1 cellular context compared by ENCODE assay signal in the genomic region with DNA sequence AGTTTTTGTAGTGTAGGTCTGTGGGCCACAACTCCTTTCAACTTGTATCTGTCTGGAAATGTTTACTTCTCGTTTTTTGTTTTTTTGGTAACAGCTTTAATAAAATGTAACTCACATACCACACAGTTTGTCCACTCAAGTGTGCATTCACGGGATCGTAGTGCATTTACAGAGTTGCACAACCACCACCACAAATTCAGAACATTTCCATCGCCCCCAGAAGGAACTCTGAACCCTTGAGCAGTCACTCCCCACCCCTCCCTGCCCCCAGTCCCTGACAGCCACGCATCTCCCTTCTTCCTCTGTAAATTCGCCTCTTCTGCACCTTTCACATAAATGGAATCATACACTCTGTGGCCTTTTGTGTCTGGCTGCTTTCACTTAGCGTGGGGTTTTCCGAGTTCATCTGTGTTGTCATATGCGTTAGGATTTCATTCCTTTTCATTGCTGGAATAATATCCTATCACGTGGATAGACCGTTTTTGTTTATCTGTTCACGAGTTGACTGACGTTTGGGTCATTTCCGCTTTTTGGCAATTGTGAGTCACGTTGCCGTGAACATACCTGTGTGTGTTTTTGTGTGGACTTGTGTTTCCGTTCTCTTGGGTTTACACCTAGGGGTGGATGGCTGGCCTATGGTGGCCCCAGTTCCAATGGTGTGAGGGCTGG.
TF ChIP-seq lines count a peak whose summit lies in the region.

No MANE protein-coding gene starts in this region.

TF ChIP-seq in K562, 482 proteins besides CTCF, POLR2A, EP300 and RAD21 (continued from another document):
- no peak for TF ChIP-seq TCF7 (IDR thresholded peaks at IDR 0.05; ENCODE audit: borderline replicate concordance)
- TF ChIP-seq, protein P1, sequence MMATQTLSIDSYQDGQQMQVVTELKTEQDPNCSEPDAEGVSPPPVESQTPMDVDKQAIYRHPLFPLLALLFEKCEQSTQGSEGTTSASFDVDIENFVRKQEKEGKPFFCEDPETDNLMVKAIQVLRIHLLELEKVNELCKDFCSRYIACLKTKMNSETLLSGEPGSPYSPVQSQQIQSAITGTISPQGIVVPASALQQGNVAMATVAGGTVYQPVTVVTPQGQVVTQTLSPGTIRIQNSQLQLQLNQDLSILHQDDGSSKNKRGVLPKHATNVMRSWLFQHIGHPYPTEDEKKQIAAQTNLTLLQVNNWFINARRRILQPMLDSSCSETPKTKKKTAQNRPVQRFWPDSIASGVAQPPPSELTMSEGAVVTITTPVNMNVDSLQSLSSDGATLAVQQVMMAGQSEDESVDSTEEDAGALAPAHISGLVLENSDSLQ (IDR thresholded peaks at IDR 0.05): peak; percentile 74
- no peak for TF ChIP-seq ZBTB8A (IDR thresholded peaks at IDR 0.05; ENCODE audit: partially characterized antibody)
- TF ChIP-seq L3MBTL2 (IDR thresholded peaks at IDR 0.05): peak; percentile 40; the same call in 1 of the 2 replicates
- no peak for TF ChIP-seq ZNF174 (CRISPR knock-in tag; IDR thresholded peaks at IDR 0.05)
- TF ChIP-seq GABPA (tag; conservative IDR thresholded peaks at IDR 0.05; ENCODE audit: low read depth): peak; percentile 50
- no peak for TF ChIP-seq ZNF830 (CRISPR knock-in tag; IDR thresholded peaks at IDR 0.05)
- peak; percentile 57; the same call in 1 of the 2 replicates for TF ChIP-seq SPI1 (IDR thresholded peaks at IDR 0.05; ENCODE audit: borderline replicate concordance, low read depth, low read length)
- TF ChIP-seq SMARCC2 (IDR thresholded peaks at IDR 0.05; ENCODE audit: low read depth): no peak
- TF ChIP-seq LCOR (CRISPR knock-in tag; IDR thresholded peaks at IDR 0.05): no peak
- TF ChIP-seq, protein P2, sequence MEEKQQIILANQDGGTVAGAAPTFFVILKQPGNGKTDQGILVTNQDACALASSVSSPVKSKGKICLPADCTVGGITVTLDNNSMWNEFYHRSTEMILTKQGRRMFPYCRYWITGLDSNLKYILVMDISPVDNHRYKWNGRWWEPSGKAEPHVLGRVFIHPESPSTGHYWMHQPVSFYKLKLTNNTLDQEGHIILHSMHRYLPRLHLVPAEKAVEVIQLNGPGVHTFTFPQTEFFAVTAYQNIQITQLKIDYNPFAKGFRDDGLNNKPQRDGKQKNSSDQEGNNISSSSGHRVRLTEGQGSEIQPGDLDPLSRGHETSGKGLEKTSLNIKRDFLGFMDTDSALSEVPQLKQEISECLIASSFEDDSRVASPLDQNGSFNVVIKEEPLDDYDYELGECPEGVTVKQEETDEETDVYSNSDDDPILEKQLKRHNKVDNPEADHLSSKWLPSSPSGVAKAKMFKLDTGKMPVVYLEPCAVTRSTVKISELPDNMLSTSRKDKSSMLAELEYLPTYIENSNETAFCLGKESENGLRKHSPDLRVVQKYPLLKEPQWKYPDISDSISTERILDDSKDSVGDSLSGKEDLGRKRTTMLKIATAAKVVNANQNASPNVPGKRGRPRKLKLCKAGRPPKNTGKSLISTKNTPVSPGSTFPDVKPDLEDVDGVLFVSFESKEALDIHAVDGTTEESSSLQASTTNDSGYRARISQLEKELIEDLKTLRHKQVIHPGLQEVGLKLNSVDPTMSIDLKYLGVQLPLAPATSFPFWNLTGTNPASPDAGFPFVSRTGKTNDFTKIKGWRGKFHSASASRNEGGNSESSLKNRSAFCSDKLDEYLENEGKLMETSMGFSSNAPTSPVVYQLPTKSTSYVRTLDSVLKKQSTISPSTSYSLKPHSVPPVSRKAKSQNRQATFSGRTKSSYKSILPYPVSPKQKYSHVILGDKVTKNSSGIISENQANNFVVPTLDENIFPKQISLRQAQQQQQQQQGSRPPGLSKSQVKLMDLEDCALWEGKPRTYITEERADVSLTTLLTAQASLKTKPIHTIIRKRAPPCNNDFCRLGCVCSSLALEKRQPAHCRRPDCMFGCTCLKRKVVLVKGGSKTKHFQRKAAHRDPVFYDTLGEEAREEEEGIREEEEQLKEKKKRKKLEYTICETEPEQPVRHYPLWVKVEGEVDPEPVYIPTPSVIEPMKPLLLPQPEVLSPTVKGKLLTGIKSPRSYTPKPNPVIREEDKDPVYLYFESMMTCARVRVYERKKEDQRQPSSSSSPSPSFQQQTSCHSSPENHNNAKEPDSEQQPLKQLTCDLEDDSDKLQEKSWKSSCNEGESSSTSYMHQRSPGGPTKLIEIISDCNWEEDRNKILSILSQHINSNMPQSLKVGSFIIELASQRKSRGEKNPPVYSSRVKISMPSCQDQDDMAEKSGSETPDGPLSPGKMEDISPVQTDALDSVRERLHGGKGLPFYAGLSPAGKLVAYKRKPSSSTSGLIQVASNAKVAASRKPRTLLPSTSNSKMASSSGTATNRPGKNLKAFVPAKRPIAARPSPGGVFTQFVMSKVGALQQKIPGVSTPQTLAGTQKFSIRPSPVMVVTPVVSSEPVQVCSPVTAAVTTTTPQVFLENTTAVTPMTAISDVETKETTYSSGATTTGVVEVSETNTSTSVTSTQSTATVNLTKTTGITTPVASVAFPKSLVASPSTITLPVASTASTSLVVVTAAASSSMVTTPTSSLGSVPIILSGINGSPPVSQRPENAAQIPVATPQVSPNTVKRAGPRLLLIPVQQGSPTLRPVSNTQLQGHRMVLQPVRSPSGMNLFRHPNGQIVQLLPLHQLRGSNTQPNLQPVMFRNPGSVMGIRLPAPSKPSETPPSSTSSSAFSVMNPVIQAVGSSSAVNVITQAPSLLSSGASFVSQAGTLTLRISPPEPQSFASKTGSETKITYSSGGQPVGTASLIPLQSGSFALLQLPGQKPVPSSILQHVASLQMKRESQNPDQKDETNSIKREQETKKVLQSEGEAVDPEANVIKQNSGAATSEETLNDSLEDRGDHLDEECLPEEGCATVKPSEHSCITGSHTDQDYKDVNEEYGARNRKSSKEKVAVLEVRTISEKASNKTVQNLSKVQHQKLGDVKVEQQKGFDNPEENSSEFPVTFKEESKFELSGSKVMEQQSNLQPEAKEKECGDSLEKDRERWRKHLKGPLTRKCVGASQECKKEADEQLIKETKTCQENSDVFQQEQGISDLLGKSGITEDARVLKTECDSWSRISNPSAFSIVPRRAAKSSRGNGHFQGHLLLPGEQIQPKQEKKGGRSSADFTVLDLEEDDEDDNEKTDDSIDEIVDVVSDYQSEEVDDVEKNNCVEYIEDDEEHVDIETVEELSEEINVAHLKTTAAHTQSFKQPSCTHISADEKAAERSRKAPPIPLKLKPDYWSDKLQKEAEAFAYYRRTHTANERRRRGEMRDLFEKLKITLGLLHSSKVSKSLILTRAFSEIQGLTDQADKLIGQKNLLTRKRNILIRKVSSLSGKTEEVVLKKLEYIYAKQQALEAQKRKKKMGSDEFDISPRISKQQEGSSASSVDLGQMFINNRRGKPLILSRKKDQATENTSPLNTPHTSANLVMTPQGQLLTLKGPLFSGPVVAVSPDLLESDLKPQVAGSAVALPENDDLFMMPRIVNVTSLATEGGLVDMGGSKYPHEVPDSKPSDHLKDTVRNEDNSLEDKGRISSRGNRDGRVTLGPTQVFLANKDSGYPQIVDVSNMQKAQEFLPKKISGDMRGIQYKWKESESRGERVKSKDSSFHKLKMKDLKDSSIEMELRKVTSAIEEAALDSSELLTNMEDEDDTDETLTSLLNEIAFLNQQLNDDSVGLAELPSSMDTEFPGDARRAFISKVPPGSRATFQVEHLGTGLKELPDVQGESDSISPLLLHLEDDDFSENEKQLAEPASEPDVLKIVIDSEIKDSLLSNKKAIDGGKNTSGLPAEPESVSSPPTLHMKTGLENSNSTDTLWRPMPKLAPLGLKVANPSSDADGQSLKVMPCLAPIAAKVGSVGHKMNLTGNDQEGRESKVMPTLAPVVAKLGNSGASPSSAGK (IDR thresholded peaks at IDR 0.05): 0 out of 2 replicates have a peak, but pooled peaks have one; percentile 12
- TF ChIP-seq NFIC (IDR thresholded peaks at IDR 0.05): no peak
- TF ChIP-seq MTA2 (IDR thresholded peaks at IDR 0.05; ENCODE audit: low read depth): no peak
- TF ChIP-seq TOE1 (IDR thresholded peaks at IDR 0.05; ENCODE audit: borderline replicate concordance): no peak
- no peak for TF ChIP-seq TOE1 (CRISPR knock-in tag; IDR thresholded peaks at IDR 0.05; ENCODE audit: borderline replicate concordance, low read depth)
- TF ChIP-seq, protein P3, sequence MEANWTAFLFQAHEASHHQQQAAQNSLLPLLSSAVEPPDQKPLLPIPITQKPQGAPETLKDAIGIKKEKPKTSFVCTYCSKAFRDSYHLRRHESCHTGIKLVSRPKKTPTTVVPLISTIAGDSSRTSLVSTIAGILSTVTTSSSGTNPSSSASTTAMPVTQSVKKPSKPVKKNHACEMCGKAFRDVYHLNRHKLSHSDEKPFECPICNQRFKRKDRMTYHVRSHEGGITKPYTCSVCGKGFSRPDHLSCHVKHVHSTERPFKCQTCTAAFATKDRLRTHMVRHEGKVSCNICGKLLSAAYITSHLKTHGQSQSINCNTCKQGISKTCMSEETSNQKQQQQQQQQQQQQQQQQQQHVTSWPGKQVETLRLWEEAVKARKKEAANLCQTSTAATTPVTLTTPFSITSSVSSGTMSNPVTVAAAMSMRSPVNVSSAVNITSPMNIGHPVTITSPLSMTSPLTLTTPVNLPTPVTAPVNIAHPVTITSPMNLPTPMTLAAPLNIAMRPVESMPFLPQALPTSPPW (CRISPR knock-in tag; IDR thresholded peaks at IDR 0.05): peak; percentile 26; the same call in 1 of the 2 replicates
- no peak for TF ChIP-seq POU5F1 (IDR thresholded peaks at IDR 0.05; ENCODE audit: borderline replicate concordance, low read depth, low read length, partially characterized antibody)
- TF ChIP-seq ZNF324 (CRISPR knock-in tag; IDR thresholded peaks at IDR 0.05): no peak
- TF ChIP-seq SMAD4 (CRISPR knock-in tag; conservative IDR thresholded peaks at IDR 0.05): no peak
